ENCODE assay signal across 8 cellular contexts in genomic region chr11:64230209-64230984, GRCh38. TPM values are rescaled to one million over a fixed set of nuclear protein-coding genes. Genes with fewer than 3 reads are reported as not detected.
DNase-seq lines count a peak whose midpoint lies in the region; ATAC-seq lines count a peak whose summit lies in the region.

DNAJC4 (plus strand) TSS chr11:64230548; CDS start chr11:64230855, 307 bp downstream.

- peak; percentile 39 for ATAC-seq in GM18873 (IDR thresholded peaks at IDR 0.05; ENCODE audit: low FRiP score, unreplicated experiment)
- ATAC-seq in HG03354 (IDR thresholded peaks at IDR 0.05; ENCODE audit: poor library complexity, severe bottlenecking, unreplicated experiment): peak; percentile 53
- ATAC-seq in left lobe of liver: peak; percentile 72

- DNase-seq in 8988T (peak; percentile 89), NCI-H524 (lab: John Stamatoyannopoulos, UW) (peak; percentile 82 to 93), dedifferentiated amniotic fluid mesenchymal stem cell (ENCODE audit: extremely low spot score) (peak; percentile 63), left lobe of liver (ENCODE audit: low spot score) (peak; percentile 94)
- peak; percentile 67 to 83 for DNase-seq in activated CD4-positive, alpha-beta T cell treated with anti-CD3 and anti-CD28 coated beads, Interleukin-2, amount 50 U/mL, for 24 hours (ENCODE audit: low read depth in 1 of 2, low spot score in 1 of 2)
- DNase-seq in stimulated activated CD4-positive, alpha-beta T cell treated with anti-CD3 and anti-CD28 coated beads, Interleukin-1b, Interleukin-23, amount 100 ng/mL, for 48 hours: peak; percentile 85

RNA-seq across cellular contexts. Expression of gene DNAJC4, which starts in this region (rescaled TPM):
- 28.2 TPM for total RNA-seq in left lobe of liver

Comparison
In these comparisons a context has a peak if more than half of its experiments do, and no peak if none do; other contexts are left out.
1. Peak in every context shown above with its lines: DNase-seq and ATAC-seq.